Comparison of ENCODE assay signal across 8 cellular contexts in the genomic region with DNA sequence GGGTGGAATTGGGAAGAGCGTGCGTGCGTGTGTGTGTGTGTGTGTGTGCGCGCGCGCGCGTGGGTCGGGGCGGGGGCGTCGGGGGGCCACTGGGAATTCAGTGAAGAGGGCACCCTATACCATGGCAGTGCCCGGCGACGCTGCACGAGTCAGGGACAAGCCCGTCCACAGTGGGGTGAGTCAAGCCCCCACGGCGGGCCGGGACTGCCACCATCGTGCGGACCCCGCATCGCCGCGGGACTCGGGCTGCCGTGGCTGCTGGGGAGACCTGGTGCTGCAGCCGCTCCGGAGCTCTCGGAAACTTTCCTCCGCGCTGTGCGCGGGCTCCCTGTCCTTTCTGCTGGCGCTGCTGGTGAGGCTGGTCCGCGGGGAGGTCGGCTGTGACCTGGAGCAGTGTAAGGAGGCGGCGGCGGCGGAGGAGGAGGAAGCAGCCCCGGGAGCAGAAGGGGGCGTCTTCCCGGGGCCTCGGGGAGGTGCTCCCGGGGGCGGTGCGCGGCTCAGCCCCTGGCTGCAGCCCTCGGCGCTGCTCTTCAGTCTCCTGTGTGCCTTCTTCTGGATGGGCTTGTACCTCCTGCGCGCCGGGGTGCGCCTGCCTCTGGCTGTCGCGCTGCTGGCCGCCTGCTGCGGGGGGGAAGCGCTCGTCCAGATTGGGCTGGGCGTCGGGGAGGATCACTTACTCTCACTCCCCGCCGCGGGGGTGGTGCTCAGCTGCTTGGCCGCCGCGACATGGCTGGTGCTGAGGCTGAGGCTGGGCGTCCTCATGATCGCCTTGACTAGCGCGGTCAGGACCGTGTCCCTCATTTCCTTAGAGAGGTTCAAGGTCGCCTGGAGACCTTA. TPM values are rescaled to one million over a fixed set of nuclear protein-coding genes. Genes with fewer than 3 reads are reported as not detected.
DNase-seq lines count a peak whose midpoint lies in the region; ATAC-seq lines count a peak whose summit lies in the region.

No MANE protein-coding gene starts in this region.

- in situ Hi-C loops in GM23248 (cut with MboI) = loop anchor here (25.0 kb wide), 1 partner anchor 457 kb away; no protein-coding TSS in a partner anchor

- H3K79me2 ChIP-seq in GM23248 (ENCODE audit: insufficient read depth) = no peaks in the 10 kb centered on the region

- H3K4me3 Mint-ChIP-seq in activated naive CD4-positive, alpha-beta T cell treated with anti-CD3 and anti-CD28 coated beads for 36 hours = no peak overlapping the region

- H3K9me3 Mint-ChIP-seq in activated naive CD4-positive, alpha-beta T cell treated with anti-CD3 and anti-CD28 coated beads for 36 hours = no peaks in the 10 kb centered on the region

- peaks cover 11% of the 10 kb centered on the region; the same call in 1 of the 2 replicates for H3F3A ChIP-seq in GM23248 (ENCODE audit: insufficient read depth)

- H3K4me1 Mint-ChIP-seq in activated naive CD4-positive, alpha-beta T cell treated with anti-CD3 and anti-CD28 coated beads for 36 hours (ENCODE audit: low read depth) = peaks cover 9% of the 10 kb centered on the region

- H3K9ac ChIP-seq in GM23248 = peak overlapping the region; percentile 74

- 2 to 4% methylated on average over 46 to 64 of the region's 78 CpGs for WGBS in GM23248 (ENCODE audit: low coverage in 1 of 2, low lambda C conversion rate in 2 of 2, missing lambda C conversion rate in 2 of 2), 2 experiments

- no peak overlapping the region for H3K27ac ChIP-seq in GM23248

- peak; percentile 65 for DNase-seq in GM23248
- peak; percentile 91 for DNase-seq in NCI-H69 (lab: John Stamatoyannopoulos, UW)
- DNase-seq in cerebellum (ENCODE audit: low spot score) = peak; percentile 47
- peak; percentile 72 for DNase-seq in iris pigment epithelial cell (ENCODE audit: low read depth)
- DNase-seq in skeletal muscle cell (ENCODE audit: low read depth) = peak; percentile 26
- no peak for DNase-seq in activated naive CD4-positive, alpha-beta T cell treated with anti-CD3 and anti-CD28 coated beads for 36 hours

- no peaks in the 10 kb centered on the region for H3K27me3 ChIP-seq in GM23248 (replicated peaks; ENCODE audit: insufficient read depth)

- H3K27me3 Mint-ChIP-seq in activated naive CD4-positive, alpha-beta T cell treated with anti-CD3 and anti-CD28 coated beads for 36 hours (ENCODE audit: low read depth) = peaks cover 43% of the 10 kb centered on the region

- peak overlapping the region; percentile 97 for H2AFZ ChIP-seq in GM23248

- no peaks in the 10 kb centered on the region for H3K36me3 ChIP-seq in GM23248 (ENCODE audit: low read depth)

- no peaks in the 10 kb centered on the region for H3K9me2 ChIP-seq in GM23248 (ENCODE audit: insufficient read depth)

- CTCF ChIA-PET in activated naive CD4-positive, alpha-beta T cell treated with anti-CD3 and anti-CD28 coated beads for 36 hours (lab: Charles Lee) = no interaction called here

- H3K4me1 ChIP-seq in GM23248 (ENCODE audit: insufficient read depth) = no peaks in the 10 kb centered on the region

- intact Hi-C loops in activated naive CD4-positive, alpha-beta T cell treated with anti-CD3 and anti-CD28 coated beads for 36 hours (cut with micrococcal nuclease) = no loop called here

- H4K20me1 ChIP-seq in GM23248 (ENCODE audit: insufficient read depth) = no peaks in the 10 kb centered on the region

- peak overlapping the region; percentile 87 for H3K4me3 ChIP-seq in GM23248
- peak overlapping the region; percentile 66 for H3K4me3 ChIP-seq in skeletal muscle cell (ENCODE audit: low read depth, low read length)

- no peaks in the 10 kb centered on the region for H3K9me3 ChIP-seq in GM23248 (ENCODE audit: low read depth)

- no peak for ATAC-seq in HG03521 (IDR thresholded peaks at IDR 0.05; ENCODE audit: unreplicated experiment)
- no peak for ATAC-seq in HG03442 (IDR thresholded peaks at IDR 0.05; ENCODE audit: unreplicated experiment)

- no peak overlapping the region for H3K27ac Mint-ChIP-seq in activated naive CD4-positive, alpha-beta T cell treated with anti-CD3 and anti-CD28 coated beads for 36 hours

- peak overlapping the region; percentile 90 for H3K4me2 ChIP-seq in GM23248 (ENCODE audit: unreplicated experiment)

- H3K36me3 Mint-ChIP-seq in activated naive CD4-positive, alpha-beta T cell treated with anti-CD3 and anti-CD28 coated beads for 36 hours (ENCODE audit: low read depth) = no peaks in the 10 kb centered on the region

RNA-seq across cellular contexts. Expression of a gene that starts 1.0 kb away (rescaled TPM):
- total RNA-seq in GM23248 (2014; rRNA removed; shearing (Covaris generic)) = 0.38 and 0.43 TPM in 2 replicates
- polyA plus RNA-seq in GM23248 (2016; fragmentation: Nextera tagmentation; extraction: Ambion mirVana) = 0.06 and 0.11 TPM in 2 replicates
- total RNA-seq in cerebellum = 20.6 TPM
- total RNA-seq in activated naive CD4-positive, alpha-beta T cell treated with anti-CD3 and anti-CD28 coated beads for 36 hours = not detected

Comparison
In these comparisons a context has a peak if more than half of its experiments do, and no peak if none do; other contexts are left out.
1. RNA of a gene that starts 1.0 kb away (total RNA-seq): 20.6 TPM in cerebellum (single experiment); 0.38 to 0.43 TPM in GM23248 and not detected in activated naive CD4-positive, alpha-beta T cell treated with anti-CD3 and anti-CD28 coated beads for 36 hours; every median in the first group is over 10 times any median in the second.